ENCODE assay signal across 13 cellular contexts in the genomic region with DNA sequence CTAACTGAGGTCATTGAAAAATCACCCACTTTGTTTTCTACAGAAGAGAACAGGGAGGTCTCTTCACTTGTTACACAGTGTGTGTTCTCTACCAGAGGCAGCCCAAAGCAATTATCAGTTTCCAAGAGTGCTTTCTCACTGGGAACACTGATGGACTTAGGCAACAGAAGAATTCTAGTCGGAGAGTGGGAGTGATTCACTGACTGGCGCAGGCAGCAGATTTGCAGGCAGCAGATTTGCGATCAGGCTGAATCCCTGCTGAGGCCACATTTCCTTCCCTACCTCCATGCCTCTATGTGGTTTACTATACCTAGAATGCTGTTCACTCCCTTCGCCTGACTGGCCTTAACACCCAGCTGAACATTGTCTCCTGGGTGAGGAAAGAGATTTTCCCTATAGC. TPM values are rescaled to one million over a fixed set of nuclear protein-coding genes. Genes with fewer than 3 reads are reported as not detected.
DNase-seq lines count a peak whose midpoint lies in the region; ATAC-seq and TF ChIP-seq lines count a peak whose summit lies in the region.
"Had no signal": no experiment of that assay in that cellular context is flagged by ENCODE, and none has a peak within 500 bp of the region (broad histone marks: within the 10 kb centered on the region; RNA-seq: fewer than 3 reads in every experiment).

No MANE protein-coding gene starts in this region.

- H3K27ac ChIP-seq in testis (peak overlapping the region in 1 of 2 donors; percentile 42), right cardiac atrium (ENCODE audit: low read length) (no peak overlapping the region)
- H3K27ac ChIP-seq: adrenal gland had no signal

- TF ChIP-seq CTCF in fibroblast of villous mesenchyme (IDR thresholded peaks at IDR 0.05; ENCODE audit: insufficient read depth, low read depth, low read length), result no peak
- no peak for TF ChIP-seq CTCF in testis (IDR thresholded peaks at IDR 0.05)

- peaks cover 36% of the 10 kb centered on the region for H3K36me3 Mint-ChIP-seq in activated naive CD4-positive, alpha-beta T cell treated with anti-CD3 and anti-CD28 coated beads, Interleukin-2, amount 50 U/mL, for 24 hours
- H3K36me3 Mint-ChIP-seq in T-helper 17 cell (ENCODE audit: low read depth), result peaks cover 20% of the 10 kb centered on the region

- DNase-seq in activated naive CD4-positive, alpha-beta T cell treated with anti-CD3 and anti-CD28 coated beads, Interleukin-2, amount 50 U/mL, for 16 hours, result no peak
- no peak for DNase-seq in T-helper 17 cell
- DNase-seq in fibroblast of villous mesenchyme (ENCODE audit: low read depth), result peak; percentile 39
- peak; percentile 61 for DNase-seq in testis
- DNase-seq in right cardiac atrium, result no peak
- DNase-seq in NCI-H2107 (lab: John Stamatoyannopoulos, UW), result no peak
- no peak for DNase-seq in HPDE6-E6E7 (ENCODE audit: extremely low spot score)
- DNase-seq: activated CD4-positive, CD25-positive, alpha-beta regulatory T cell; adrenal gland; immature natural killer cell; NCI-H146 had no signal

- H3K4me3 Mint-ChIP-seq in activated naive CD4-positive, alpha-beta T cell treated with anti-CD3 and anti-CD28 coated beads, Interleukin-2, amount 50 U/mL, for 24 hours, result no peak overlapping the region
- H3K4me3 Mint-ChIP-seq in T-helper 17 cell, result no peak overlapping the region
- H3K4me3 Mint-ChIP-seq: immature natural killer cell, type B pancreatic cell had no signal

- intact Hi-C loops in testis (cut with DNase I; ENCODE audit: low total_unique reads) (no loop called here), right cardiac atrium (cut with DNase I) (no loop called here)

- H3K9me3 ChIP-seq in T-helper 17 cell (ENCODE audit: control insufficient read depth, low read length, poor library complexity, severe bottlenecking) (no peaks in the 10 kb centered on the region), testis (no peaks in the 10 kb centered on the region), right cardiac atrium (ENCODE audit: control insufficient read depth, low read length) (no peaks in the 10 kb centered on the region)
- H3K9me3 ChIP-seq: adrenal gland had no signal

- no peak for TF ChIP-seq POLR2A in testis (IDR thresholded peaks at IDR 0.05)

- H3K4me3 ChIP-seq in fibroblast of villous mesenchyme (ENCODE audit: low read depth, low read length) (no peak overlapping the region), testis (no peak overlapping the region), right cardiac atrium (ENCODE audit: low read length) (no peak overlapping the region)
- H3K4me3 ChIP-seq: adrenal gland had no signal

- WGBS in testis, 2 donors, result 59 to 67% methylated on average over 4 of the region's 4 CpGs
- WGBS in right cardiac atrium, result 61% methylated on average over 4 of the region's 4 CpGs

- ATAC-seq in T-helper 17 cell (no peak), right cardiac atrium (no peak)

- H3K27ac Mint-ChIP-seq in activated naive CD4-positive, alpha-beta T cell treated with anti-CD3 and anti-CD28 coated beads, Interleukin-2, amount 50 U/mL, for 24 hours, result peak overlapping the region; percentile 88
- peak overlapping the region; percentile 57 for H3K27ac Mint-ChIP-seq in T-helper 17 cell
- H3K27ac Mint-ChIP-seq: type B pancreatic cell had no signal

- no peaks in the 10 kb centered on the region for H3K9me3 Mint-ChIP-seq in activated naive CD4-positive, alpha-beta T cell treated with anti-CD3 and anti-CD28 coated beads, Interleukin-2, amount 50 U/mL, for 24 hours
- H3K9me3 Mint-ChIP-seq: immature natural killer cell, type B pancreatic cell had no signal

- H3K4me1 Mint-ChIP-seq in activated naive CD4-positive, alpha-beta T cell treated with anti-CD3 and anti-CD28 coated beads, Interleukin-2, amount 50 U/mL, for 24 hours, result peaks cover 65% of the 10 kb centered on the region
- H3K4me1 Mint-ChIP-seq in T-helper 17 cell, result peaks cover 31% of the 10 kb centered on the region

- H3K27me3 Mint-ChIP-seq in activated naive CD4-positive, alpha-beta T cell treated with anti-CD3 and anti-CD28 coated beads, Interleukin-2, amount 50 U/mL, for 24 hours, result no peaks in the 10 kb centered on the region
- no peaks in the 10 kb centered on the region for H3K27me3 Mint-ChIP-seq in T-helper 17 cell
- H3K27me3 Mint-ChIP-seq: type B pancreatic cell had no signal

- H3K27me3 ChIP-seq in testis, result no peaks in the 10 kb centered on the region
- H3K27me3 ChIP-seq in right cardiac atrium (ENCODE audit: control insufficient read depth, insufficient read depth), result no peaks in the 10 kb centered on the region
- H3K27me3 ChIP-seq: adrenal gland had no signal

- no peaks in the 10 kb centered on the region for H3K36me3 ChIP-seq in testis (ENCODE audit: low read depth, missing control alignments)
- H3K36me3 ChIP-seq: adrenal gland had no signal

- peaks cover 8% of the 10 kb centered on the region for H3K4me1 ChIP-seq in testis
- no peaks in the 10 kb centered on the region for H3K4me1 ChIP-seq in right cardiac atrium (ENCODE audit: control insufficient read depth, insufficient read depth, low read length)

RNA-seq across cellular contexts. Expression of a gene that starts 6.6 kb away (rescaled TPM):
- total RNA-seq in T-helper 17 cell (10 to 100 TPM; 54.1 to 61.9 TPM), fibroblast of villous mesenchyme (9.5 and 12.6 TPM in 2 replicates), testis (10 to 100 TPM; 12.9 to 15.9 TPM), right cardiac atrium (10 to 100 TPM; 12.5 to 20.8 (median 15.7) TPM)
- polyA plus RNA-seq in testis (ENCODE audit: insufficient read depth, low read depth, low replicate concordance) (26.5 TPM), right cardiac atrium (21.4 TPM)

Comparison
In these comparisons a context has a peak if more than half of its experiments do, and no peak if none do; other contexts are left out.
1. DNase-seq: peak in fibroblast of villous mesenchyme (single experiment) and testis (single experiment); none in activated naive CD4-positive, alpha-beta T cell treated with anti-CD3 and anti-CD28 coated beads, Interleukin-2, amount 50 U/mL, for 16 hours (single experiment), T-helper 17 cell (0 of 3), right cardiac atrium (0 of 3), NCI-H2107 (single experiment) and HPDE6-E6E7 (single experiment).